ENCODE assay signal across 36 cellular contexts in the genomic region with DNA sequence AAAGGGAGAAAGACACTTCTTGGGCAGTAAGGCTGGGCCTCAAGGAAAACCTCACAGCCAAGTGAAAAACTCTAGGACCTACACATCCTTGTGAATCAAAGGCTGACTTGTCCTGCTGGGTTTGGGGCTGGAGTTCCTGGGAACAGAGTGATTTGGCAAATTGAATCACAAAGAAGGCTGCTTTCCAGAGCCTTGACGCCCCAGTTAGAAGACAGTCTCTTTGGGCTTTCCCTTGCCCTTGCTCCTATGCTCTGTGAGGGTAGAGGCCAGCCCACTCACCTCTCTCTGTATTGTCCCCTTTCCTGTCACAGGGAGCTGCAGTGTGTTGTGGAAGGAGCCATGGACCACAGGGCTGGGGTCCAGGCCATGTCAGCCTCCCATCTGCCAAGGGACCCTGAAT. TPM values are rescaled to one million over a fixed set of nuclear protein-coding genes. Genes with fewer than 3 reads are reported as not detected.
"Had no signal": no experiment of that assay in that cellular context is flagged by ENCODE, and none has a peak within 500 bp of the region (broad histone marks: within the 10 kb centered on the region; RNA-seq: fewer than 3 reads in every experiment).

No MANE protein-coding gene starts in this region.

- ATAC-seq: activated CD8-positive, alpha-beta T cell treated with anti-CD3 and anti-CD28 coated beads, Interleukin-2, amount 10 ng/mL, durations not matched to agents 7 days and 5 days; body of pancreas; Right ventricle myocardium inferior; SK-N-SH treated with all-trans-retinoic acid at 6 μM for 48 hours had no signal

- H3K9me3 Mint-ChIP-seq: activated CD4-positive, alpha-beta T cell treated with anti-CD3 and anti-CD28 coated beads, Interleukin-2, amount 10 ng/mL, durations not matched to agents 24 days and 14 days; activated naive CD4-positive, alpha-beta T cell treated with anti-CD3 and anti-CD28 coated beads, Interleukin-2, amount 50 U/mL, for 24 hours; activated naive CD8-positive, alpha-beta T cell treated with anti-CD3 and anti-CD28 coated beads, Interleukin-2, amount 10 ng/mL, durations not matched to agents 7 days and 5 days; activated T-cell treated with anti-CD3 and anti-CD28 coated beads, Interleukin-2, amount 50 U/mL, for 24 hours; activated T-helper 2 cell treated with anti-CD3 and anti-CD28 coated beads, Interferon-gamma antibody, Interleukin-2, Interleukin-4, amounts not matched to agents 10 μg/mL and 5 μg/mL and 100 μg/mL, durations not matched to agents 14 hours and 24 hours and 36 hours had no signal

- H3K27me3 ChIP-seq: body of pancreas, MG63 had no signal

- H3K36me3 ChIP-seq: breast epithelium, MG63 had no signal

- DNase-seq: activated CD4-positive, alpha-beta T cell treated with anti-CD3 and anti-CD28 coated beads, Interleukin-2, amount 10 ng/mL, durations not matched to agents 24 days and 14 days; activated CD4-positive, alpha-beta T cell treated with anti-CD3 and anti-CD28 coated beads, Interleukin-2, amount 50 U/mL, for 48 hours; activated CD8-positive, alpha-beta T cell treated with anti-CD3 and anti-CD28 coated beads, Interleukin-2, amount 10 ng/mL, durations not matched to agents 7 days and 5 days; activated gamma-delta T cell; activated naive CD4-positive, alpha-beta T cell treated with Interleukin-2 at 50 U/mL for 16 hours; activated naive CD8-positive, alpha-beta T cell treated with anti-CD3 and anti-CD28 coated beads, Interleukin-2, amount 10 ng/mL, durations not matched to agents 7 days and 5 days; activated T-cell treated with anti-CD3 and anti-CD28 coated beads, Interleukin-2, amount 50 U/mL, for 24 hours; amygdala; body of pancreas; central memory CD4-positive, alpha-beta T cell; Kasumi-1; KG1; MG63; MV-4-11; NCI-H1092; NCI-H1436 treated with DMSO at 0.1 percent for 48 hours; NCI-H1694 treated with DMSO at 0.1 percent for 48 hours; NCI-H2029; NCI-H345; NCI-H524 treated with DMSO at 0.1 percent for 48 hours; NCI-H748 treated with DMSO at 0.1 percent for 48 hours; NK-92 treated with Interleukin-12 subunit alpha and Interleukin-12 subunit beta, amount 100 ng/mL, for 24 hours; PC-9; SIG-M5; SW 1271; T-helper 1 cell; T-helper 2 cell; T-helper 9 cell had no signal

- H3K4me3 ChIP-seq: body of pancreas, breast epithelium, MG63, PC-9 had no signal

- H3K27ac ChIP-seq: body of pancreas, breast epithelium, PC-9, RWPE1, VCaP had no signal

- H3K4me1 Mint-ChIP-seq: activated CD4-positive, alpha-beta T cell treated with anti-CD3 and anti-CD28 coated beads, Interleukin-2, amount 10 ng/mL, durations not matched to agents 24 days and 14 days; activated naive CD4-positive, alpha-beta T cell treated with anti-CD3 and anti-CD28 coated beads, Interleukin-2, amount 50 U/mL, for 24 hours; activated naive CD8-positive, alpha-beta T cell treated with anti-CD3 and anti-CD28 coated beads, Interleukin-2, amount 10 ng/mL, durations not matched to agents 7 days and 5 days had no signal

- H3K4me3 Mint-ChIP-seq: activated CD4-positive, alpha-beta T cell treated with anti-CD3 and anti-CD28 coated beads, Interleukin-2, amount 10 ng/mL, durations not matched to agents 24 days and 14 days; activated CD8-positive, alpha-beta T cell treated with anti-CD3 and anti-CD28 coated beads, Interleukin-2, amount 10 ng/mL, durations not matched to agents 7 days and 5 days; activated naive CD4-positive, alpha-beta T cell treated with anti-CD3 and anti-CD28 coated beads, Interleukin-2, amount 50 U/mL, for 24 hours; activated naive CD8-positive, alpha-beta T cell treated with anti-CD3 and anti-CD28 coated beads, Interleukin-2, amount 10 ng/mL, durations not matched to agents 7 days and 5 days; activated T-cell treated with anti-CD3 and anti-CD28 coated beads, Interleukin-2, amount 50 U/mL, for 24 hours had no signal

- H3K27me3 Mint-ChIP-seq: activated CD4-positive, alpha-beta T cell treated with anti-CD3 and anti-CD28 coated beads, Interleukin-2, amount 10 ng/mL, durations not matched to agents 24 days and 14 days; activated naive CD4-positive, alpha-beta T cell treated with anti-CD3 and anti-CD28 coated beads, Interleukin-2, amount 50 U/mL, for 24 hours; activated naive CD8-positive, alpha-beta T cell treated with anti-CD3 and anti-CD28 coated beads, Interleukin-2, amount 10 ng/mL, durations not matched to agents 7 days and 5 days had no signal

- H3K27ac Mint-ChIP-seq: activated CD4-positive, alpha-beta T cell treated with anti-CD3 and anti-CD28 coated beads, Interleukin-2, amount 10 ng/mL, durations not matched to agents 24 days and 14 days; activated CD8-positive, alpha-beta T cell treated with anti-CD3 and anti-CD28 coated beads, Interleukin-2, amount 10 ng/mL, durations not matched to agents 7 days and 5 days; activated naive CD4-positive, alpha-beta T cell treated with anti-CD3 and anti-CD28 coated beads, Interleukin-2, amount 50 U/mL, for 24 hours; activated naive CD8-positive, alpha-beta T cell treated with anti-CD3 and anti-CD28 coated beads, Interleukin-2, amount 10 ng/mL, durations not matched to agents 7 days and 5 days; activated T-cell treated with anti-CD3 and anti-CD28 coated beads, Interleukin-2, amount 50 U/mL, for 24 hours; activated T-helper 2 cell treated with anti-CD3 and anti-CD28 coated beads, Interferon-gamma antibody, Interleukin-2, Interleukin-4, amounts not matched to agents 10 μg/mL and 5 μg/mL and 100 μg/mL, durations not matched to agents 14 hours and 24 hours and 36 hours had no signal

RNA-seq across cellular contexts. Expression of a gene that starts 34.5 kb away (rescaled TPM):
- total RNA-seq: activated CD4-positive, alpha-beta T cell treated with anti-CD3 and anti-CD28 coated beads, Interleukin-2, amount 10 ng/mL, durations not matched to agents 24 days and 14 days; activated CD8-positive, alpha-beta T cell treated with anti-CD3 and anti-CD28 coated beads, Interleukin-2, amount 10 ng/mL, durations not matched to agents 7 days and 5 days; activated T-helper 2 cell treated with anti-CD3 and anti-CD28 coated beads, Interferon-gamma antibody, Interleukin-2, Interleukin-4, amounts not matched to agents 10 μg/mL and 5 μg/mL and 100 μg/mL, durations not matched to agents 14 hours and 24 hours and 36 hours; body of pancreas; PC-9; SK-MEL-5 had no signal
